Comparison of ENCODE assay signal across 9 cellular contexts in genomic region chr6:111057074-111057752, GRCh38. TPM values are rescaled to one million over a fixed set of nuclear protein-coding genes. Genes with fewer than 3 reads are reported as not detected.
DNase-seq lines count a peak whose midpoint lies in the region; ATAC-seq and TF ChIP-seq lines count a peak whose summit lies in the region.
"Had no signal": no experiment of that assay in that cellular context is flagged by ENCODE, and none has a peak within 500 bp of the region (broad histone marks: within the 10 kb centered on the region; RNA-seq: fewer than 3 reads in every experiment).

No MANE protein-coding gene starts in this region.

- no peaks in the 10 kb centered on the region for H3K36me3 Mint-ChIP-seq in HFFc6 (ENCODE audit: low read depth)
- no peaks in the 10 kb centered on the region for H3K36me3 Mint-ChIP-seq in activated naive CD8-positive, alpha-beta T cell treated with anti-CD3 and anti-CD28 coated beads, Interleukin-2, amount 50 U/mL, for 24 hours (ENCODE audit: low read depth)
- H3K36me3 Mint-ChIP-seq: CD8-positive, alpha-beta memory T cell had no signal

- H3K27ac Mint-ChIP-seq in HFFc6: no peak overlapping the region
- peak overlapping the region; percentile 11 for H3K27ac Mint-ChIP-seq in activated naive CD8-positive, alpha-beta T cell treated with anti-CD3 and anti-CD28 coated beads, Interleukin-2, amount 50 U/mL, for 24 hours

- no peaks in the 10 kb centered on the region for H3K36me3 ChIP-seq in hepatocyte (replicated peaks; ENCODE audit: insufficient read depth, low read depth)

- H2AFZ ChIP-seq in hepatocyte: no peak overlapping the region

- ATAC-seq in activated naive CD8-positive, alpha-beta T cell treated with anti-CD3 and anti-CD28 coated beads, Interleukin-2, amount 50 U/mL, for 24 hours: peak; percentile 63

- H3K4me1 Mint-ChIP-seq in HFFc6 (ENCODE audit: low read depth): peaks cover 20% of the 10 kb centered on the region
- H3K4me1 Mint-ChIP-seq in activated naive CD8-positive, alpha-beta T cell treated with anti-CD3 and anti-CD28 coated beads, Interleukin-2, amount 50 U/mL, for 24 hours: peaks cover 2% of the 10 kb centered on the region

- H3K4me1 ChIP-seq in hepatocyte (ENCODE audit: insufficient read depth): no peaks in the 10 kb centered on the region

- H3K27me3 Mint-ChIP-seq in HFFc6 (ENCODE audit: insufficient read depth): peaks cover under 1% of the 10 kb centered on the region; the same call in 1 of the 2 replicates
- H3K27me3 Mint-ChIP-seq in activated naive CD8-positive, alpha-beta T cell treated with anti-CD3 and anti-CD28 coated beads, Interleukin-2, amount 50 U/mL, for 24 hours: peaks cover 4% of the 10 kb centered on the region

- TF ChIP-seq CTCF in HFFc6 (IDR thresholded peaks at IDR 0.05) (peak; percentile 88), hepatocyte (IDR thresholded peaks at IDR 0.05; ENCODE audit: poor library complexity) (peak; percentile 69)

- no peak overlapping the region for H3K4me2 ChIP-seq in hepatocyte

- no peak overlapping the region for H3K27ac ChIP-seq in hepatocyte

- no peaks in the 10 kb centered on the region for H3K9me3 ChIP-seq in hepatocyte (ENCODE audit: low read depth)

- DNase-seq in NCI-H2107 treated with DMSO at 0.1 percent for 48 hours (lab: John Stamatoyannopoulos, UW; ENCODE audit: unreplicated experiment) (peak; percentile 53), NCI-H2107 (lab: John Stamatoyannopoulos, UW) (no peak), HFFc6 (peak; percentile 28), NCI-H524 treated with DMSO at 0.1 percent for 48 hours (lab: John Stamatoyannopoulos, UW) (peak; percentile 9), hepatocyte (ENCODE audit: low spot score) (peak; percentile 63), stromal cell of bone marrow (ENCODE audit: low read depth) (peak; percentile 14), hippocampal formation (lab: John Stamatoyannopoulos, UW) (no peak)
- DNase-seq in activated naive CD8-positive, alpha-beta T cell treated with anti-CD3 and anti-CD28 coated beads, Interleukin-2, amount 50 U/mL, for 24 hours: peak; percentile 14

- 60% methylated on average over 12 of the region's 12 CpGs for WGBS in hepatocyte (ENCODE audit: low lambda C conversion rate, missing lambda C conversion rate)

- no peaks in the 10 kb centered on the region; the same call in 1 of the 2 replicates for H3K9me3 Mint-ChIP-seq in HFFc6
- H3K9me3 Mint-ChIP-seq in activated naive CD8-positive, alpha-beta T cell treated with anti-CD3 and anti-CD28 coated beads, Interleukin-2, amount 50 U/mL, for 24 hours: no peaks in the 10 kb centered on the region
- H3K9me3 Mint-ChIP-seq: CD8-positive, alpha-beta memory T cell had no signal

- no peaks in the 10 kb centered on the region for H3K79me2 ChIP-seq in hepatocyte

- H3K4me3 ChIP-seq in hepatocyte: no peak overlapping the region

- no peak overlapping the region for H3K4me3 Mint-ChIP-seq in HFFc6
- no peak overlapping the region for H3K4me3 Mint-ChIP-seq in activated naive CD8-positive, alpha-beta T cell treated with anti-CD3 and anti-CD28 coated beads, Interleukin-2, amount 50 U/mL, for 24 hours
- H3K4me3 Mint-ChIP-seq: CD8-positive, alpha-beta memory T cell had no signal

- H3K9me2 ChIP-seq in hepatocyte (replicated peaks; ENCODE audit: insufficient read depth): no peaks in the 10 kb centered on the region

- no peaks in the 10 kb centered on the region for H3K27me3 ChIP-seq in hepatocyte

- no peaks in the 10 kb centered on the region for H4K20me1 ChIP-seq in hepatocyte (ENCODE audit: insufficient read depth, poor library complexity, severe bottlenecking)

RNA-seq across cellular contexts. Expression of gene SLC16A10, which starts 30.1 kb away (rescaled TPM):
- not detected for total RNA-seq in HFFc6 (2021; fragmentation: NEBNext Ultra II Directional; extraction: Animal tissue kit (Norgen Biotek cat#: 25700))
- 34.1 and 42.2 TPM in 2 replicates for total RNA-seq in hepatocyte
- 17.4 and 19.9 TPM in 2 replicates for polyA plus RNA-seq in hepatocyte

Comparison
In these comparisons a context has a peak if more than half of its experiments do, and no peak if none do; other contexts are left out.
1. DNase-seq: peak in NCI-H2107 treated with DMSO at 0.1 percent for 48 hours (single experiment), HFFc6 (single experiment), NCI-H524 treated with DMSO at 0.1 percent for 48 hours (single experiment), activated naive CD8-positive, alpha-beta T cell treated with anti-CD3 and anti-CD28 coated beads, Interleukin-2, amount 50 U/mL, for 24 hours (single experiment), hepatocyte (single experiment) and stromal cell of bone marrow (single experiment); none in NCI-H2107 (single experiment) and hippocampal formation (0 of 2).
2. RNA of gene SLC16A10, which starts 30.1 kb away (total RNA-seq): 34.1 to 42.2 TPM in hepatocyte; not detected in HFFc6; every median in the first group is over 10 times any median in the second.